ENCODE assay signal across 16 cellular contexts in genomic region chr9:133377721-133378216, GRCh38. TPM values are rescaled to one million over a fixed set of nuclear protein-coding genes. Genes with fewer than 3 reads are reported as not detected.
DNase-seq lines count a peak whose midpoint lies in the region; ATAC-seq and TF ChIP-seq lines count a peak whose summit lies in the region.
"Had no signal": no experiment of that assay in that cellular context is flagged by ENCODE, and none has a peak within 500 bp of the region (broad histone marks: within the 10 kb centered on the region; RNA-seq: fewer than 3 reads in every experiment).

No MANE protein-coding gene starts in this region.

- ATAC-seq in stimulated activated effector memory CD8-positive, alpha-beta T cell treated with anti-CD3 and anti-CD28 coated beads, Interleukin-12 subunit alpha, Interleukin-12 subunit beta, amount 100 ng/mL, for 72 hours: no peak
- no peak for ATAC-seq in GM18870 (IDR thresholded peaks at IDR 0.05; ENCODE audit: unreplicated experiment)
- ATAC-seq: activated CD4-positive, CD25-positive, alpha-beta regulatory T cell treated with anti-CD3 and anti-CD28 coated beads, Interleukin-2, amount 50 U/mL, for 24 hours; activated T-cell treated with anti-CD3 and anti-CD28 coated beads, Interleukin-2, amount 50 U/mL, for 4 hours; body of pancreas had no signal

- DNase-seq in DMS153 (lab: John Stamatoyannopoulos, UW) (peak; percentile 13), DMS153 treated with DMSO at 0.1 percent for 48 hours (lab: John Stamatoyannopoulos, UW; ENCODE audit: unreplicated experiment) (no peak), NCI-H1694 treated with DMSO at 0.1 percent for 48 hours (lab: John Stamatoyannopoulos, UW) (peak; percentile 64), breast epithelium (ENCODE audit: low spot score in 2 of 2) (no peak), T1000 (lab: John Stamatoyannopoulos, UW) (no peak), SIG-M5 (lab: John Stamatoyannopoulos, UW) (no peak)
- DNase-seq in stimulated activated effector memory CD8-positive, alpha-beta T cell treated with anti-CD3 and anti-CD28 coated beads, Interleukin-12 subunit alpha, Interleukin-12 subunit beta, amount 100 ng/mL, for 72 hours (ENCODE audit: low spot score in 2 of 2): no peak
- DNase-seq: 8988T; activated T-cell treated with anti-CD3 and anti-CD28 coated beads, Interleukin-2, amount 50 U/mL, for 4 hours; DMS79 treated with DMSO at 0.1 percent for 48 hours; NCI-H446 treated with DMSO at 0.1 percent for 48 hours had no signal

- no peaks in the 10 kb centered on the region for H3K36me3 ChIP-seq in breast epithelium
- H3K36me3 ChIP-seq: prostate gland had no signal

- TF ChIP-seq POLR2A in breast epithelium (IDR thresholded peaks at IDR 0.05): no peak

- H3K4me1 Mint-ChIP-seq in stimulated activated effector memory CD8-positive, alpha-beta T cell treated with anti-CD3 and anti-CD28 coated beads, Interleukin-12 subunit alpha, Interleukin-12 subunit beta, amount 100 ng/mL, for 72 hours: peaks cover 7% of the 10 kb centered on the region

- no peaks in the 10 kb centered on the region for H3K9me3 ChIP-seq in breast epithelium
- H3K9me3 ChIP-seq: body of pancreas, prostate gland had no signal

- H3K27ac ChIP-seq in breast epithelium: peak overlapping the region; percentile 10 to 70
- H3K27ac ChIP-seq: body of pancreas, prostate gland, SK-N-MC had no signal

- TF ChIP-seq CTCF in breast epithelium (IDR thresholded peaks at IDR 0.05): no peak

- no peaks in the 10 kb centered on the region for H3K9me3 Mint-ChIP-seq in stimulated activated effector memory CD8-positive, alpha-beta T cell treated with anti-CD3 and anti-CD28 coated beads, Interleukin-12 subunit alpha, Interleukin-12 subunit beta, amount 100 ng/mL, for 72 hours
- H3K9me3 Mint-ChIP-seq: activated T-cell treated with anti-CD3 and anti-CD28 coated beads, Interleukin-2, amount 50 U/mL, for 4 hours had no signal

- no peaks in the 10 kb centered on the region for H3K4me1 ChIP-seq in breast epithelium
- H3K4me1 ChIP-seq: prostate gland had no signal

- intact Hi-C loops in breast epithelium (cut with DNase I; ENCODE audit: low total_unique reads): no loop called here

- H3K36me3 Mint-ChIP-seq in stimulated activated effector memory CD8-positive, alpha-beta T cell treated with anti-CD3 and anti-CD28 coated beads, Interleukin-12 subunit alpha, Interleukin-12 subunit beta, amount 100 ng/mL, for 72 hours: peaks cover 27% of the 10 kb centered on the region

- H3K27me3 ChIP-seq in breast epithelium: no peaks in the 10 kb centered on the region
- H3K27me3 ChIP-seq: body of pancreas had no signal

- H3K4me3 Mint-ChIP-seq in stimulated activated effector memory CD8-positive, alpha-beta T cell treated with anti-CD3 and anti-CD28 coated beads, Interleukin-12 subunit alpha, Interleukin-12 subunit beta, amount 100 ng/mL, for 72 hours: peak overlapping the region; percentile 89

- no peak overlapping the region for H3K4me3 ChIP-seq in breast epithelium
- H3K4me3 ChIP-seq: body of pancreas, prostate gland, SK-N-MC had no signal

- H3K27ac Mint-ChIP-seq in stimulated activated effector memory CD8-positive, alpha-beta T cell treated with anti-CD3 and anti-CD28 coated beads, Interleukin-12 subunit alpha, Interleukin-12 subunit beta, amount 100 ng/mL, for 72 hours: no peak overlapping the region

RNA-seq across cellular contexts. Expression of gene STKLD1, which starts 1.6 kb away (rescaled TPM):
- total RNA-seq in breast epithelium: 1 to 10 TPM in 1 of 3 donors, under 1 TPM in 2; 0.59 to 3.9 (median 0.96) TPM
- total RNA-seq: body of pancreas had no signal

RNA-seq across cellular contexts. Expression of gene SURF4, which starts 1.9 kb away (rescaled TPM):
- total RNA-seq in breast epithelium: 100 to 1,000 TPM; 109 to 164 (median 133) TPM

RNA-seq across cellular contexts. Expression of gene SURF2, which starts 21.4 kb away (rescaled TPM):
- total RNA-seq in breast epithelium: 10 to 100 TPM; 16.7 to 25.9 (median 25.2) TPM

RNA-seq across cellular contexts. Expression of gene SURF1, which starts 21.5 kb away (rescaled TPM):
- total RNA-seq in breast epithelium: 10 to 100 TPM; 45.9 to 61.4 (median 46.8) TPM

RNA-seq across cellular contexts. Expression of gene RPL7A, which starts 29.8 kb away (rescaled TPM):
- 1,000 to 10,000 TPM; 2,020 to 2,813 (median 2,212) TPM for total RNA-seq in breast epithelium

Comparison
In these comparisons a context has a peak if more than half of its experiments do, and no peak if none do; other contexts are left out.
1. DNase-seq: peak in DMS153 (single experiment) and NCI-H1694 treated with DMSO at 0.1 percent for 48 hours (single experiment); none in DMS153 treated with DMSO at 0.1 percent for 48 hours (single experiment), breast epithelium (0 of 2), stimulated activated effector memory CD8-positive, alpha-beta T cell treated with anti-CD3 and anti-CD28 coated beads, Interleukin-12 subunit alpha, Interleukin-12 subunit beta, amount 100 ng/mL, for 72 hours (0 of 2), T1000 (single experiment) and SIG-M5 (single experiment).